In genomic region chr2:59398081-59398480, GRCh38 we compare ENCODE assay signal across 23 cellular contexts.
"Had no signal": no experiment of that assay in that cellular context is flagged by ENCODE, and none has a peak within 500 bp of the region (broad histone marks: within the 10 kb centered on the region; RNA-seq: fewer than 3 reads in every experiment).

No MANE protein-coding gene starts in this region.

- H3K9me3 ChIP-seq: esophagus muscularis mucosa, gastrocnemius medialis, ovary, prostate gland, thoracic aorta had no signal

- H3K36me3 Mint-ChIP-seq: activated naive CD4-positive, alpha-beta T cell treated with anti-CD3 and anti-CD28 coated beads, Interleukin-2, amount 10 ng/mL, durations not matched to agents 7 days and 5 days had no signal

- H3K27ac Mint-ChIP-seq: activated naive CD4-positive, alpha-beta T cell treated with anti-CD3 and anti-CD28 coated beads, Interleukin-2, amount 10 ng/mL, durations not matched to agents 7 days and 5 days; natural killer cell treated with Interleukin-12 subunit alpha and Interleukin-12 subunit beta and Interleukin-15 and Interleukin-18, amount 100 ng/mL, for 72 hours had no signal

- ATAC-seq: gastrocnemius medialis; left ventricle myocardium superior; natural killer cell treated with Interleukin-12 subunit alpha and Interleukin-12 subunit beta and Interleukin-15 and Interleukin-18, amount 100 ng/mL, for 72 hours; upper lobe of right lung had no signal

- DNase-seq: activated CD4-positive, alpha-beta T cell treated with anti-CD3 and anti-CD28 coated beads for 4 hours; activated CD4-positive, alpha-beta T cell treated with anti-CD3 and anti-CD28 coated beads, Interleukin-2, amount 50 U/mL, for 48 hours; activated CD4-positive, CD25-positive, alpha-beta regulatory T cell; activated effector memory CD4-positive, alpha-beta T cell treated with Interleukin-2 at 50 U/mL for 16 hours; activated naive CD4-positive, alpha-beta T cell treated with anti-CD3 and anti-CD28 coated beads, Interleukin-2, amount 10 ng/mL, durations not matched to agents 7 days and 5 days; activated T-cell treated with anti-CD3 and anti-CD28 coated beads, Interleukin-2, amount 50 U/mL, for 48 hours; amygdala; cerebellar nuclear complex; gastrocnemius medialis; hypothalamus; left ventricle myocardium superior; mammary epithelial cell; midbrain; ovary; spleen; stimulated activated CD4-positive, alpha-beta T cell treated with anti-CD3 and anti-CD28 coated beads, Interleukin-4, amount 100 ng/mL, for 24 hours; stimulated activated naive CD4-positive, alpha-beta T cell treated with Interleukin-2 at 50 U/mL for 16 hours; upper lobe of right lung had no signal

- H3K4me3 Mint-ChIP-seq: activated naive CD4-positive, alpha-beta T cell treated with anti-CD3 and anti-CD28 coated beads, Interleukin-2, amount 10 ng/mL, durations not matched to agents 7 days and 5 days; natural killer cell treated with Interleukin-12 subunit alpha and Interleukin-12 subunit beta and Interleukin-15 and Interleukin-18, amount 100 ng/mL, for 72 hours had no signal

- H3K4me1 Mint-ChIP-seq: activated naive CD4-positive, alpha-beta T cell treated with anti-CD3 and anti-CD28 coated beads, Interleukin-2, amount 10 ng/mL, durations not matched to agents 7 days and 5 days had no signal

- H3K27me3 Mint-ChIP-seq: activated naive CD4-positive, alpha-beta T cell treated with anti-CD3 and anti-CD28 coated beads, Interleukin-2, amount 10 ng/mL, durations not matched to agents 7 days and 5 days; natural killer cell treated with Interleukin-12 subunit alpha and Interleukin-12 subunit beta and Interleukin-15 and Interleukin-18, amount 100 ng/mL, for 72 hours had no signal

- H3K36me3 ChIP-seq: esophagus muscularis mucosa, gastrocnemius medialis, ovary, prostate gland, spleen, thoracic aorta, upper lobe of right lung had no signal

- H3K4me1 ChIP-seq: esophagus muscularis mucosa, gastrocnemius medialis, prostate gland, spleen, upper lobe of right lung had no signal

- H3K27me3 ChIP-seq: esophagus muscularis mucosa, gastrocnemius medialis, ovary, spleen, upper lobe of right lung had no signal

- H3K4me3 ChIP-seq: coronary artery, esophagus muscularis mucosa, gastrocnemius medialis, ovary, prostate gland, spleen, thoracic aorta, upper lobe of right lung had no signal

- H3K27ac ChIP-seq: coronary artery, esophagus muscularis mucosa, gastrocnemius medialis, ovary, prostate gland, spleen, thoracic aorta, upper lobe of right lung had no signal
